11 cellular contexts compared by ENCODE assay signal in genomic region chr1:31548518-31548898, GRCh38. TPM values are rescaled to one million over a fixed set of nuclear protein-coding genes. Genes with fewer than 3 reads are reported as not detected.
DNase-seq lines count a peak whose midpoint lies in the region; ATAC-seq, FAIRE-seq and TF ChIP-seq lines count a peak whose summit lies in the region.
"Had no signal": no experiment of that assay in that cellular context is flagged by ENCODE, and none has a peak within 500 bp of the region (broad histone marks: within the 10 kb centered on the region; RNA-seq: fewer than 3 reads in every experiment).

No MANE protein-coding gene starts in this region.

- no peak for TF ChIP-seq CTCF in kidney (IDR thresholded peaks at IDR 0.05; ENCODE audit: borderline replicate concordance, extremely low read depth, insufficient read depth)
- TF ChIP-seq CTCF in upper lobe of right lung (IDR thresholded peaks at IDR 0.05): no peak

- peak; percentile 12 to 36 for ATAC-seq in activated T-cell treated with anti-CD3 and anti-CD28 coated beads, Interleukin-2, amount 50 U/mL, for 72 hours (replicated peaks in 1 of 2)
- peak; percentile 33 for ATAC-seq in SK-N-SH treated with all-trans-retinoic acid at 6 μM for 48 hours
- peak; percentile 3 for ATAC-seq in upper lobe of right lung
- ATAC-seq in HG03520 (IDR thresholded peaks at IDR 0.05; ENCODE audit: unreplicated experiment): no peak
- no peak for ATAC-seq in HG02763 (IDR thresholded peaks at IDR 0.05; ENCODE audit: unreplicated experiment)

- H3K27me3 Mint-ChIP-seq in activated T-cell treated with anti-CD3 and anti-CD28 coated beads, Interleukin-2, amount 50 U/mL, for 72 hours (ENCODE audit: low read depth): peaks cover 11% of the 10 kb centered on the region

- no peaks in the 10 kb centered on the region for H3K36me3 Mint-ChIP-seq in activated T-cell treated with anti-CD3 and anti-CD28 coated beads, Interleukin-2, amount 50 U/mL, for 72 hours (ENCODE audit: insufficient read depth in 2 of 2)
- H3K36me3 Mint-ChIP-seq: activated naive CD8-positive, alpha-beta T cell had no signal

- H3K4me1 ChIP-seq in kidney (ENCODE audit: control insufficient read depth in 1 of 2, insufficient read depth in 1 of 2, low read depth in 1 of 2, low read length in 2 of 2) (peaks cover 10 to 12% of the 10 kb centered on the region in 2 donors), upper lobe of right lung (peaks cover 12% of the 10 kb centered on the region)
- H3K4me1 ChIP-seq: uterus had no signal

- peak in 1 of 2 donors; percentile 8 for DNase-seq in activated T-cell treated with anti-CD3 and anti-CD28 coated beads, Interleukin-2, amount 50 U/mL, for 72 hours
- DNase-seq in activated T-cell treated with anti-CD3 and anti-CD28 coated beads, Interleukin-2, amount 50 U/mL, for 1 hour: no peak
- peak; percentile 84 for DNase-seq in kidney
- no peak for DNase-seq in upper lobe of right lung
- DNase-seq in activated CD4-positive, CD25-positive, alpha-beta regulatory T cell (lab: John Stamatoyannopoulos, UW): no peak

- peaks cover 9% of the 10 kb centered on the region for H3K4me1 Mint-ChIP-seq in activated T-cell treated with anti-CD3 and anti-CD28 coated beads, Interleukin-2, amount 50 U/mL, for 72 hours (ENCODE audit: low read depth)

- no peaks in the 10 kb centered on the region for H3K36me3 ChIP-seq in kidney (ENCODE audit: control insufficient read depth in 1 of 2, insufficient read depth in 2 of 2, low read length in 2 of 2)
- no peaks in the 10 kb centered on the region for H3K36me3 ChIP-seq in upper lobe of right lung
- H3K36me3 ChIP-seq: SJSA1, uterus had no signal

- intact Hi-C loops in kidney (cut with DNase I) (loop anchor here (10.0 kb wide), 1 partner anchor 84 kb away; no protein-coding TSS in a partner anchor), upper lobe of right lung (cut with DNase I) (no loop called here)

- H3K4me3 Mint-ChIP-seq in activated T-cell treated with anti-CD3 and anti-CD28 coated beads, Interleukin-2, amount 50 U/mL, for 72 hours: no peak overlapping the region

- H3K27me3 ChIP-seq in upper lobe of right lung: no peaks in the 10 kb centered on the region
- H3K27me3 ChIP-seq: SJSA1, uterus had no signal

- H3K4me3 ChIP-seq in kidney (ENCODE audit: low read length in 2 of 2): peak overlapping the region in 1 of 2 donors; percentile 60
- no peak overlapping the region for H3K4me3 ChIP-seq in upper lobe of right lung
- H3K4me3 ChIP-seq: SJSA1 had no signal

- H3K9me3 Mint-ChIP-seq in activated T-cell treated with anti-CD3 and anti-CD28 coated beads, Interleukin-2, amount 50 U/mL, for 72 hours: no peaks in the 10 kb centered on the region

- no peaks in the 10 kb centered on the region for H3K9me3 ChIP-seq in kidney (ENCODE audit: control insufficient read depth in 1 of 2, low read length in 2 of 2)
- no peaks in the 10 kb centered on the region for H3K9me3 ChIP-seq in upper lobe of right lung
- H3K9me3 ChIP-seq: SJSA1, uterus had no signal

- H3K27ac Mint-ChIP-seq in activated T-cell treated with anti-CD3 and anti-CD28 coated beads, Interleukin-2, amount 50 U/mL, for 72 hours: no peak overlapping the region
- H3K27ac Mint-ChIP-seq: activated naive CD8-positive, alpha-beta T cell had no signal

- H3K9ac ChIP-seq in kidney (ENCODE audit: low read length in 2 of 2): peak overlapping the region in 1 of 2 donors; percentile 59

- FAIRE-seq in kidney (lab: Jason Lieb, UNC): no peak

- H3K27ac ChIP-seq in kidney (ENCODE audit: low read depth in 2 of 2, low read length in 2 of 2) (peak overlapping the region in 1 of 2 donors; percentile 52), upper lobe of right lung (no peak overlapping the region)
- H3K27ac ChIP-seq: SJSA1 had no signal

TF ChIP-seq in SK-N-SH treated with all-trans-retinoic acid at 6 μM for 48 hours, 23 proteins besides CTCF, POLR2A, EP300 and RAD21:
- TF ChIP-seq BACH2 (CRISPR knock-in tag; IDR thresholded peaks at IDR 0.05; ENCODE audit: borderline replicate concordance) (no peak), PATZ1 (CRISPR knock-in tag; IDR thresholded peaks at IDR 0.05; ENCODE audit: borderline replicate concordance) (no peak), CSDC2 (CRISPR knock-in tag; IDR thresholded peaks at IDR 0.05) (no peak), PPARA (CRISPR knock-in tag; IDR thresholded peaks at IDR 0.05; ENCODE audit: borderline replicate concordance) (no peak), TOX (CRISPR knock-in tag; IDR thresholded peaks at IDR 0.05; ENCODE audit: borderline replicate concordance) (no peak), SNAI2 (CRISPR knock-in tag; IDR thresholded peaks at IDR 0.05) (no peak), RARB (CRISPR knock-in tag; IDR thresholded peaks at IDR 0.05) (no peak), OSR1 (CRISPR knock-in tag; IDR thresholded peaks at IDR 0.05) (no peak), ZFP30 (CRISPR knock-in tag; IDR thresholded peaks at IDR 0.05) (no peak), TSHZ2 (CRISPR knock-in tag; IDR thresholded peaks at IDR 0.05) (no peak)

RNA-seq across cellular contexts. Expression of gene TINAGL1, which starts 27.8 kb away (rescaled TPM):
- not detected for total RNA-seq in activated T-cell treated with anti-CD3 and anti-CD28 coated beads, Interleukin-2, amount 50 U/mL, for 72 hours
- total RNA-seq in kidney (246 TPM), upper lobe of right lung (154 TPM)
- 171 TPM for polyA plus RNA-seq in kidney (ENCODE audit: insufficient read depth, low read depth, low replicate concordance)

Comparison
In these comparisons a context has a peak if more than half of its experiments do, and no peak if none do; other contexts are left out.
1. ATAC-seq: peak in activated T-cell treated with anti-CD3 and anti-CD28 coated beads, Interleukin-2, amount 50 U/mL, for 72 hours (2 of 2), SK-N-SH treated with all-trans-retinoic acid at 6 μM for 48 hours (single experiment) and upper lobe of right lung (single experiment); none in HG03520 (single experiment) and HG02763 (single experiment).
2. RNA of gene TINAGL1, which starts 27.8 kb away (total RNA-seq): 246 TPM in kidney (single experiment) and 154 TPM in upper lobe of right lung (single experiment); not detected in activated T-cell treated with anti-CD3 and anti-CD28 coated beads, Interleukin-2, amount 50 U/mL, for 72 hours; every median in the first group is over 100 times any median in the second.